Comparison of ENCODE assay signal across 1 cellular context in the genomic region with DNA sequence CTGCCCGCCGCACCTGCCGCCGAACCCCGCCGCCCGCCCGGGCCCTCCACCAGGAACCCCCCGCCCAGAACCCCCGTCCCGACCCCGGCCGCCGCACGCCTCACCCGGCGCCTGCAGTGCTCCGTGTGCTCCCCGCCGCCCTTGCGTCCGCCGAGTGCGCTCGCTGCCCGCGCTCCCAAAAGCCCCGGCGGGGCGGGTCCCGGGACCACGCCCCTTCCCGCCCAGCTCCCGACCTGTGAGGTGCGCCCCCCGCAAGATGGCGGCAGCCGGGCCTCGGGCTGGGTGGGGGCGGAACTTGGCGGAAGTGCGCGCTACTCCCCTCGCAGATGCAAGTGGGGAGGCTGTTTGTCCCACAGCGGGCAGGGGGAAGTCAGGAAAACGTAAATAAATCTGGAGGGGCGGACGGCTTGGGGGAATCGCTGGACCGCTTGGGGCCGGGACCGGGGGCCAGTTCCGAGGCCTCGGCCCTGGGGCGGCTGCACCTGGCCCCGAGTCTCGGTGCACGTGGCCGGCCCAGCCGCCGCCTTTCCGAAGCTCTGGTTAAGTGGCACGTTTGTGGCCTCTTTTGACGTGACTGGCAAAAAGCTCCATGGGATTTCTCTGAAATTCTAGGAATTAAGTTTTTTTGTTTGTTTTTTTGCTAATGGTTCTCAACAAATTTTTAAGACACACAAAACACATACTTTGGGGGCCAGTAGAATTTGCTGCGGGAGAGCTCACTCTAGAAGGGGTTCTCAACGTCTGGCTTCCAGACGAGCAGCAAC.
TF ChIP-seq lines count a peak whose summit lies in the region.

EZR (minus strand) TSS at position 156 of the 764 bp plus-strand sequence. CDS start 1,275 bp downstream, outside the sequence.

TF ChIP-seq in WTC11, 78 proteins besides CTCF, POLR2A, EP300 and RAD21 (continued from another document and continues in another):
- TF ChIP-seq AFF4 (CRISPR knock-in tag; IDR thresholded peaks at IDR 0.05; ENCODE audit: borderline replicate concordance) (peak; percentile 99), CREB1 (CRISPR knock-in tag; IDR thresholded peaks at IDR 0.05) (peak; percentile 96), CDX4 (CRISPR knock-in tag; IDR thresholded peaks at IDR 0.05; ENCODE audit: borderline replicate concordance) (no peak), NFYB (CRISPR knock-in tag; conservative IDR thresholded peaks at IDR 0.05; ENCODE audit: low read depth) (peak; percentile 55; the same call in 1 of the 2 replicates), ZBTB21 (CRISPR knock-in tag; IDR thresholded peaks at IDR 0.05; ENCODE audit: borderline replicate concordance) (peak; percentile 76; the same call in 1 of the 2 replicates), GRHL2 (CRISPR knock-in tag; IDR thresholded peaks at IDR 0.05; ENCODE audit: insufficient replicate concordance, severe bottlenecking) (no peak), ERG (CRISPR knock-in tag; IDR thresholded peaks at IDR 0.05) (peak; percentile 85; the same call in 1 of the 2 replicates), ZNF263 (CRISPR knock-in tag; IDR thresholded peaks at IDR 0.05; ENCODE audit: low read depth) (peak; percentile 78), ATF1 (CRISPR knock-in tag; IDR thresholded peaks at IDR 0.05) (0 out of 2 replicates have a peak, but pooled peaks have one; percentile 37), TEAD1 (CRISPR knock-in tag; IDR thresholded peaks at IDR 0.05) (peak; percentile 96; the same call in 1 of the 2 replicates), FOXK1 (CRISPR knock-in tag; IDR thresholded peaks at IDR 0.05) (peak; percentile 90), NR2C2 (CRISPR knock-in tag; IDR thresholded peaks at IDR 0.05) (peak; percentile 81; the same call in 1 of the 2 replicates), ELF4 (CRISPR knock-in tag; IDR thresholded peaks at IDR 0.05; ENCODE audit: low read depth) (peak; percentile 97), GTF2I (CRISPR knock-in tag; conservative IDR thresholded peaks at IDR 0.05) (no peak), E2F4 (CRISPR knock-in tag; IDR thresholded peaks at IDR 0.05; ENCODE audit: borderline replicate concordance, low read depth) (peak; percentile 92), ZNF138 (CRISPR knock-in tag; conservative IDR thresholded peaks at IDR 0.05) (peak; percentile 97), SP1 (CRISPR knock-in tag; conservative IDR thresholded peaks at IDR 0.05) (peak; percentile 95), SMAD4 (CRISPR knock-in tag; IDR thresholded peaks at IDR 0.05) (no peak; the same call in 1 of the 2 replicates), FOXP4 (CRISPR knock-in tag; IDR thresholded peaks at IDR 0.05) (peak; percentile 95), NFE2L1 (CRISPR knock-in tag; IDR thresholded peaks at IDR 0.05) (peak; percentile 97), MAX (CRISPR knock-in tag; IDR thresholded peaks at IDR 0.05) (peak; percentile 99), RELA (CRISPR knock-in tag; IDR thresholded peaks at IDR 0.05; ENCODE audit: borderline replicate concordance) (peak; percentile 97), JAZF1 (CRISPR knock-in tag; IDR thresholded peaks at IDR 0.05) (no peak), CBFB (CRISPR knock-in tag; IDR thresholded peaks at IDR 0.05; ENCODE audit: low read depth) (no peak), NR1H2 (CRISPR knock-in tag; IDR thresholded peaks at IDR 0.05) (peak; percentile 90), ETV6 (CRISPR knock-in tag; IDR thresholded peaks at IDR 0.05) (no peak; the same call in 1 of the 2 replicates), IRF2 (CRISPR knock-in tag; IDR thresholded peaks at IDR 0.05; ENCODE audit: borderline replicate concordance, low read depth) (peak; percentile 84; the same call in 1 of the 2 replicates), NFATC4 (CRISPR knock-in tag; IDR thresholded peaks at IDR 0.05) (no peak), E2F5 (CRISPR knock-in tag; IDR thresholded peaks at IDR 0.05) (peak; percentile 97), MYBL2 (CRISPR knock-in tag; IDR thresholded peaks at IDR 0.05) (peak; percentile 97), TP53 (CRISPR knock-in tag; IDR thresholded peaks at IDR 0.05) (peak; percentile 98), FOXJ3 (CRISPR knock-in tag; IDR thresholded peaks at IDR 0.05; ENCODE audit: borderline replicate concordance) (peak; percentile 85; the same call in 1 of the 2 replicates), CREM (CRISPR knock-in tag; IDR thresholded peaks at IDR 0.05) (peak; percentile 84), TCF7 (CRISPR knock-in tag; IDR thresholded peaks at IDR 0.05; ENCODE audit: low read depth) (peak; percentile 95), SMAD3 (CRISPR knock-in tag; IDR thresholded peaks at IDR 0.05; ENCODE audit: borderline replicate concordance) (peak; percentile 91; the same call in 1 of the 2 replicates)
- TF ChIP-seq, protein P1, sequence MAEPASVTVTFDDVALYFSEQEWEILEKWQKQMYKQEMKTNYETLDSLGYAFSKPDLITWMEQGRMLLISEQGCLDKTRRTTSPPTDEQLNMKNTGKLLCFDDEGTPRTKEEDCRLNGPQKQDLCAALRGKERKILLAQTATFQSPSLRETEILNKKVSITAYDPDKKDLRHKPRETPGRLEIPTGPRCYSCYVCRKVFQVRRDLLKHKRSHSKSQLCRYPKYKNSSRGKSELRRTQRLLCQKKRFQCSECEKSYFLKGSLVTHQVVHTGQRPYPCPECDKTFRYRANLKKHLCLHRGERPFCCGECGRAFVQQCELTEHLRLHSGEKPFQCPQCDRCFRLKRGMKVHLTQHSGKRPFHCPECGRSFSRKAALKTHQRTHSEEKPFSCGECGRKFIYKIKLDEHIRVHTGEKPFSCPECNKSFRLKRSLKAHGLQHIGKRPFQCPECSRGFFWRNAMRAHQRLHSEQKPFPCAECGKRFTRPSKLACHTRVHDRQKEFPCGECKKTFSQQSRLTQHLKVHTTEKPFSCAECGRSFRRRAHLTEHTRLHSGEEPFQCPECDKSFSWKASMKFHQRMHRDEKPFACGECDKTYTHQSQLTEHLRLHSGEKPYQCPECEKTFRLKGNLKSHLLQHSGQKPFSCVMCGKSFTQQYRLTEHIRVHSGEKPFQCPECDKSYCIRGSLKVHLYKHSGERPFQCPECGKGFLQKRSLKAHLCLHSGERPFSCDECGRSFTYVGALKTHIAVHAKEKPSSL (CRISPR knock-in tag; conservative IDR thresholded peaks at IDR 0.05), result no peak
- TF ChIP-seq, protein P2, sequence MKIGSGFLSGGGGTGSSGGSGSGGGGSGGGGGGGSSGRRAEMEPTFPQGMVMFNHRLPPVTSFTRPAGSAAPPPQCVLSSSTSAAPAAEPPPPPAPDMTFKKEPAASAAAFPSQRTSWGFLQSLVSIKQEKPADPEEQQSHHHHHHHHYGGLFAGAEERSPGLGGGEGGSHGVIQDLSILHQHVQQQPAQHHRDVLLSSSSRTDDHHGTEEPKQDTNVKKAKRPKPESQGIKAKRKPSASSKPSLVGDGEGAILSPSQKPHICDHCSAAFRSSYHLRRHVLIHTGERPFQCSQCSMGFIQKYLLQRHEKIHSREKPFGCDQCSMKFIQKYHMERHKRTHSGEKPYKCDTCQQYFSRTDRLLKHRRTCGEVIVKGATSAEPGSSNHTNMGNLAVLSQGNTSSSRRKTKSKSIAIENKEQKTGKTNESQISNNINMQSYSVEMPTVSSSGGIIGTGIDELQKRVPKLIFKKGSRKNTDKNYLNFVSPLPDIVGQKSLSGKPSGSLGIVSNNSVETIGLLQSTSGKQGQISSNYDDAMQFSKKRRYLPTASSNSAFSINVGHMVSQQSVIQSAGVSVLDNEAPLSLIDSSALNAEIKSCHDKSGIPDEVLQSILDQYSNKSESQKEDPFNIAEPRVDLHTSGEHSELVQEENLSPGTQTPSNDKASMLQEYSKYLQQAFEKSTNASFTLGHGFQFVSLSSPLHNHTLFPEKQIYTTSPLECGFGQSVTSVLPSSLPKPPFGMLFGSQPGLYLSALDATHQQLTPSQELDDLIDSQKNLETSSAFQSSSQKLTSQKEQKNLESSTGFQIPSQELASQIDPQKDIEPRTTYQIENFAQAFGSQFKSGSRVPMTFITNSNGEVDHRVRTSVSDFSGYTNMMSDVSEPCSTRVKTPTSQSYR (CRISPR knock-in tag; IDR thresholded peaks at IDR 0.05), result peak; percentile 93; the same call in 1 of the 2 replicates
- TF ChIP-seq, protein P3, sequence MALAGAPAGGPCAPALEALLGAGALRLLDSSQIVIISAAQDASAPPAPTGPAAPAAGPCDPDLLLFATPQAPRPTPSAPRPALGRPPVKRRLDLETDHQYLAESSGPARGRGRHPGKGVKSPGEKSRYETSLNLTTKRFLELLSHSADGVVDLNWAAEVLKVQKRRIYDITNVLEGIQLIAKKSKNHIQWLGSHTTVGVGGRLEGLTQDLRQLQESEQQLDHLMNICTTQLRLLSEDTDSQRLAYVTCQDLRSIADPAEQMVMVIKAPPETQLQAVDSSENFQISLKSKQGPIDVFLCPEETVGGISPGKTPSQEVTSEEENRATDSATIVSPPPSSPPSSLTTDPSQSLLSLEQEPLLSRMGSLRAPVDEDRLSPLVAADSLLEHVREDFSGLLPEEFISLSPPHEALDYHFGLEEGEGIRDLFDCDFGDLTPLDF (CRISPR knock-in tag; IDR thresholded peaks at IDR 0.05), result peak; percentile 98
- TF ChIP-seq, protein P4, sequence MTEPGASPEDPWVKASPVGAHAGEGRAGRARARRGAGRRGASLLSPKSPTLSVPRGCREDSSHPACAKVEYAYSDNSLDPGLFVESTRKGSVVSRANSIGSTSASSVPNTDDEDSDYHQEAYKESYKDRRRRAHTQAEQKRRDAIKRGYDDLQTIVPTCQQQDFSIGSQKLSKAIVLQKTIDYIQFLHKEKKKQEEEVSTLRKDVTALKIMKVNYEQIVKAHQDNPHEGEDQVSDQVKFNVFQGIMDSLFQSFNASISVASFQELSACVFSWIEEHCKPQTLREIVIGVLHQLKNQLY (CRISPR knock-in tag; IDR thresholded peaks at IDR 0.05), result peak; percentile 15; the same call in 1 of the 2 replicates
